Comparison of ENCODE assay signal across 9 cellular contexts in the genomic region with DNA sequence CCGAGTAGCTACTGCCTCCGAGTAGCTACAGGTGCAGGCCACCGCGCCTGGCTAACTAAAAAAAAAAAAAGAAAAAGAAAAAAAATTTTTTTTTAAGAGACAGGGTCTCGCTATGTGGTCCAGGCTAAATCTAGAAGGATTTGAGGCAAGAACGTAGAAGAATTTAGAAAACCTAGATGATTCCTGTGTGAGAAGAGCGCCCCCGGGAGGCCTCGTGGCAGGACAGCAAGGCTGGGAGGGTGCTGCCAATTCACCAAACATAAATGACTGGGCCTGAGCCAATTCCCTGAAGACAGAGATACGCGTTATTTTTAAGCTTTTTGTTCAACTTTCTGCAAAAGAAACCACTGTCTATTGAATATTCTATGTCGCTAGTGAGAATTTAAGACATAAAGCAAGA.
DNase-seq lines count a peak whose midpoint lies in the region; ATAC-seq and TF ChIP-seq lines count a peak whose summit lies in the region.
"Had no signal": no experiment of that assay in that cellular context is flagged by ENCODE, and none has a peak within 500 bp of the region (broad histone marks: within the 10 kb centered on the region; RNA-seq: fewer than 3 reads in every experiment).

No MANE protein-coding gene starts in this region.

- H3K9me3 ChIP-seq in cardiac muscle cell (ENCODE audit: low read depth) (no peaks in the 10 kb centered on the region), right atrium auricular region (peaks cover 0 to 2% of the 10 kb centered on the region in 2 donors), mesenchymal stem cell (ENCODE audit: control insufficient read depth, low read length) (no peaks in the 10 kb centered on the region)

- no peak overlapping the region for H3K23ac ChIP-seq in mesenchymal stem cell (ENCODE audit: low read length in 2 of 2)

- no peak overlapping the region for H2AK5ac ChIP-seq in mesenchymal stem cell (ENCODE audit: low read length, severe bottlenecking)

- DNase-seq in cardiac muscle cell (ENCODE audit: low read depth in 1 of 2, low spot score in 1 of 2) (peak; percentile 14 to 15), right atrium auricular region (ENCODE audit: low spot score) (no peak), NCI-H1694 treated with DMSO at 0.1 percent for 48 hours (lab: John Stamatoyannopoulos, UW) (peak; percentile 70), astrocyte of the spinal cord (ENCODE audit: low read depth, low spot score) (no peak), retinal pigment epithelial cell (ENCODE audit: low read depth) (no peak), mesenchymal stem cell (no peak)
- DNase-seq in activated CD4-positive, CD25-positive, alpha-beta regulatory T cell treated with anti-CD3 and anti-CD28 coated beads, Interleukin-2, amount 50 U/mL, for 72 hours = no peak
- DNase-seq: NCI-H146 had no signal

- no peak overlapping the region for H3K4me3 ChIP-seq in cardiac muscle cell
- no peak overlapping the region for H3K4me3 ChIP-seq in right atrium auricular region
- H3K4me3 ChIP-seq in astrocyte of the spinal cord (ENCODE audit: low read depth, low read length) = no peak overlapping the region
- no peak overlapping the region for H3K4me3 ChIP-seq in retinal pigment epithelial cell (ENCODE audit: low read length)
- no peak overlapping the region for H3K4me3 ChIP-seq in mesenchymal stem cell (ENCODE audit: insufficient read depth in 1 of 2, low read depth in 1 of 2, low read length in 2 of 2)

- H3K36me3 ChIP-seq in cardiac muscle cell (no peaks in the 10 kb centered on the region), right atrium auricular region (no peaks in the 10 kb centered on the region), mesenchymal stem cell (ENCODE audit: control insufficient read depth in 1 of 2, insufficient read depth in 2 of 2, low read depth in 1 of 2, low read length in 2 of 2) (no peaks in the 10 kb centered on the region)

- H2BK5ac ChIP-seq in mesenchymal stem cell (ENCODE audit: low read depth, low read length, poor library complexity, severe bottlenecking) = no peak overlapping the region

- H2BK15ac ChIP-seq in mesenchymal stem cell (ENCODE audit: low read depth, poor library complexity, severe bottlenecking) = no peak overlapping the region

- H3K27ac ChIP-seq in cardiac muscle cell (no peak overlapping the region), right atrium auricular region (no peak overlapping the region), mesenchymal stem cell (ENCODE audit: low read length, poor library complexity, severe bottlenecking) (no peak overlapping the region)

- no peaks in the 10 kb centered on the region for H3K27me3 ChIP-seq in cardiac muscle cell
- no peaks in the 10 kb centered on the region for H3K27me3 ChIP-seq in right atrium auricular region
- H3K27me3 ChIP-seq in mesenchymal stem cell (ENCODE audit: control insufficient read depth in 1 of 2, insufficient read depth in 1 of 2, low read length in 2 of 2) = peaks cover 44% of the 10 kb centered on the region in 2 experiments

- TF ChIP-seq CTCF in cardiac muscle cell (IDR thresholded peaks at IDR 0.05; ENCODE audit: low read depth, low read length) (peak; percentile 37), right atrium auricular region (IDR thresholded peaks at IDR 0.05) (no peak), astrocyte of the spinal cord (IDR thresholded peaks at IDR 0.05; ENCODE audit: low read depth, low read length) (peak; percentile 31), retinal pigment epithelial cell (conservative IDR thresholded peaks at IDR 0.05; ENCODE audit: low read depth, low read length) (peak; percentile 42)

- ATAC-seq in HG03442 (IDR thresholded peaks at IDR 0.05; ENCODE audit: unreplicated experiment) = no peak

- H2AFZ ChIP-seq in mesenchymal stem cell (ENCODE audit: low read depth, low read length) = no peak overlapping the region

- no peak overlapping the region for H3K4me2 ChIP-seq in mesenchymal stem cell (ENCODE audit: low read length, poor library complexity, severe bottlenecking)

- H4K91ac ChIP-seq in mesenchymal stem cell (ENCODE audit: low read length) = no peak overlapping the region

- H3K4me1 ChIP-seq in cardiac muscle cell (ENCODE audit: low read depth) (no peaks in the 10 kb centered on the region), right atrium auricular region (no peaks in the 10 kb centered on the region), mesenchymal stem cell (ENCODE audit: control insufficient read depth, insufficient read depth, low read depth, low read length) (no peaks in the 10 kb centered on the region)

- WGBS in mesenchymal stem cell = 61% methylated on average over 9 of the region's 12 CpGs

- no peak overlapping the region for H2BK120ac ChIP-seq in mesenchymal stem cell (ENCODE audit: low read depth, low read length)

- H3K79me1 ChIP-seq in mesenchymal stem cell (replicated peaks; ENCODE audit: low read length, poor library complexity, severe bottlenecking) = no peaks in the 10 kb centered on the region

- H4K8ac ChIP-seq in mesenchymal stem cell (ENCODE audit: low read length) = no peak overlapping the region

- no peak overlapping the region for H2BK12ac ChIP-seq in mesenchymal stem cell (ENCODE audit: low read length in 2 of 2)

- H3K14ac ChIP-seq in mesenchymal stem cell (ENCODE audit: low read length in 2 of 2) = no peak overlapping the region

- H3K9ac ChIP-seq in mesenchymal stem cell (ENCODE audit: low read length) = no peak overlapping the region

- in situ Hi-C loops in astrocyte of the spinal cord (cut with HindIII; ENCODE audit: low sequenced_read_pairs) = no loop called here

- H3K18ac ChIP-seq in mesenchymal stem cell (ENCODE audit: low read depth in 1 of 2, low read length in 2 of 2) = no peak overlapping the region

- no peak overlapping the region for H3K4ac ChIP-seq in mesenchymal stem cell (ENCODE audit: low read depth in 1 of 2, low read length in 2 of 2)

Comparison
In these comparisons a context has a peak if more than half of its experiments do, and no peak if none do; other contexts are left out.
1. DNase-seq: peak in cardiac muscle cell (2 of 2) and NCI-H1694 treated with DMSO at 0.1 percent for 48 hours (single experiment); none in right atrium auricular region (single experiment), astrocyte of the spinal cord (single experiment), retinal pigment epithelial cell (single experiment), activated CD4-positive, CD25-positive, alpha-beta regulatory T cell treated with anti-CD3 and anti-CD28 coated beads, Interleukin-2, amount 50 U/mL, for 72 hours (single experiment) and mesenchymal stem cell (single experiment).
2. CTCF ChIP-seq: peak in cardiac muscle cell (single experiment), astrocyte of the spinal cord (single experiment) and retinal pigment epithelial cell (single experiment); none in right atrium auricular region (0 of 2).